1 cellular context compared by ENCODE assay signal in genomic region chr3:146177072-146177936, GRCh38.
TF ChIP-seq lines count a peak whose summit lies in the region.

No MANE protein-coding gene starts in this region.

TF ChIP-seq in HepG2, 621 proteins besides CTCF, POLR2A, EP300 and RAD21:
- TF ChIP-seq ZNF546 (CRISPR knock-in tag; conservative IDR thresholded peaks at IDR 0.05), result no peak
- no peak for TF ChIP-seq TCF7L2 (IDR thresholded peaks at IDR 0.05; ENCODE audit: low read depth, low read length)
- no peak for TF ChIP-seq THYN1 (CRISPR knock-in tag; IDR thresholded peaks at IDR 0.05; ENCODE audit: borderline replicate concordance, low read depth)
- no peak for TF ChIP-seq HOXD1 (CRISPR knock-in tag; IDR thresholded peaks at IDR 0.05)
- no peak for TF ChIP-seq ZNF678 (CRISPR knock-in tag; IDR thresholded peaks at IDR 0.05)
- no peak for TF ChIP-seq ZNF367 (CRISPR knock-in tag; IDR thresholded peaks at IDR 0.05; ENCODE audit: borderline replicate concordance)
- no peak for TF ChIP-seq CSRNP1 (CRISPR knock-in tag; IDR thresholded peaks at IDR 0.05)
- no peak for TF ChIP-seq CEBPB (IDR thresholded peaks at IDR 0.05; ENCODE audit: borderline replicate concordance, low read depth, low read length)
- TF ChIP-seq ZNF580 (CRISPR knock-in tag; IDR thresholded peaks at IDR 0.05; ENCODE audit: borderline replicate concordance, low read depth), result no peak
- no peak for TF ChIP-seq HDAC1 (CRISPR knock-in tag; IDR thresholded peaks at IDR 0.05)
- TF ChIP-seq FOXA1 (IDR thresholded peaks at IDR 0.05), result no peak
- TF ChIP-seq FOXA1 (CRISPR knock-in tag; IDR thresholded peaks at IDR 0.05), result no peak
- TF ChIP-seq HNRNPK (IDR thresholded peaks at IDR 0.05; ENCODE audit: low read depth, low read length, poor library complexity, severe bottlenecking), result no peak
- TF ChIP-seq GFI1 (CRISPR knock-in tag; IDR thresholded peaks at IDR 0.05; ENCODE audit: borderline replicate concordance), result no peak
- TF ChIP-seq TRIM24 (CRISPR knock-in tag; IDR thresholded peaks at IDR 0.05), result no peak
TF ChIP-seq in HepG2: peak in this region for 0.
